In the genomic region with DNA sequence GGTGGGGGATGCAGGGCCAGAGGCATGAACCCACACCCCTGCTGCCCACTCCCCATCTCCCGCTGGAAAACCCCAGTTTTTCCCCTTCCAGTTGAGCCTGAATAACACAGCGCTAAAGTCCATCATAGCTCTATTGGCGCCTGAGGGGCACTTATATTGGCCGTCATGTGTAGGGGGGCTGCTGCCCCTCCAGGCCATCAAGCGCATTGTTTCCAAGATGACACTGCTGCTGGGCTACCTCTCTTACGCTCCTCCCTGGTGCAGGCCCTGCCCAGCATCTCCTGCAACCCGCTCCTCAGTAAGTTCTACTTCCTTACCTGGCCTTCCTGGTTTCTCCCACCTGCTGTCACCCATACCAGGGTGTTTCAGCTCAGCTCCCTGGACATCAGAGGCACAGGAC, we compare ENCODE assay signal across 1 cellular context.
TF ChIP-seq lines count a peak whose summit lies in the region.

No MANE protein-coding gene starts in this region.

TF ChIP-seq in K562, 482 proteins besides CTCF, POLR2A, EP300 and RAD21:
- TF ChIP-seq, protein P1, sequence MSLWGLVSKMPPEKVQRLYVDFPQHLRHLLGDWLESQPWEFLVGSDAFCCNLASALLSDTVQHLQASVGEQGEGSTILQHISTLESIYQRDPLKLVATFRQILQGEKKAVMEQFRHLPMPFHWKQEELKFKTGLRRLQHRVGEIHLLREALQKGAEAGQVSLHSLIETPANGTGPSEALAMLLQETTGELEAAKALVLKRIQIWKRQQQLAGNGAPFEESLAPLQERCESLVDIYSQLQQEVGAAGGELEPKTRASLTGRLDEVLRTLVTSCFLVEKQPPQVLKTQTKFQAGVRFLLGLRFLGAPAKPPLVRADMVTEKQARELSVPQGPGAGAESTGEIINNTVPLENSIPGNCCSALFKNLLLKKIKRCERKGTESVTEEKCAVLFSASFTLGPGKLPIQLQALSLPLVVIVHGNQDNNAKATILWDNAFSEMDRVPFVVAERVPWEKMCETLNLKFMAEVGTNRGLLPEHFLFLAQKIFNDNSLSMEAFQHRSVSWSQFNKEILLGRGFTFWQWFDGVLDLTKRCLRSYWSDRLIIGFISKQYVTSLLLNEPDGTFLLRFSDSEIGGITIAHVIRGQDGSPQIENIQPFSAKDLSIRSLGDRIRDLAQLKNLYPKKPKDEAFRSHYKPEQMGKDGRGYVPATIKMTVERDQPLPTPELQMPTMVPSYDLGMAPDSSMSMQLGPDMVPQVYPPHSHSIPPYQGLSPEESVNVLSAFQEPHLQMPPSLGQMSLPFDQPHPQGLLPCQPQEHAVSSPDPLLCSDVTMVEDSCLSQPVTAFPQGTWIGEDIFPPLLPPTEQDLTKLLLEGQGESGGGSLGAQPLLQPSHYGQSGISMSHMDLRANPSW (CRISPR knock-in tag; IDR thresholded peaks at IDR 0.05): no peak
- TF ChIP-seq PHF8 (IDR thresholded peaks at IDR 0.05; ENCODE audit: borderline replicate concordance, low read length) (no peak), ZNF24 (IDR thresholded peaks at IDR 0.05) (no peak), CBX5 (IDR thresholded peaks at IDR 0.05; ENCODE audit: borderline replicate concordance, low read depth) (no peak), ESRRA (IDR thresholded peaks at IDR 0.05; ENCODE audit: borderline replicate concordance, low read depth) (no peak), NR4A1 (CRISPR knock-in tag; IDR thresholded peaks at IDR 0.05) (no peak), NR4A1 (tag; IDR thresholded peaks at IDR 0.05) (no peak), CTBP1 (IDR thresholded peaks at IDR 0.05; ENCODE audit: borderline replicate concordance) (no peak), ZFPM2 (CRISPR knock-in tag; IDR thresholded peaks at IDR 0.05) (no peak), ZNF316 (IDR thresholded peaks at IDR 0.05) (no peak), ZNF77 (CRISPR knock-in tag; IDR thresholded peaks at IDR 0.05) (no peak), ZNF830 (CRISPR knock-in tag; IDR thresholded peaks at IDR 0.05) (no peak), GATA2 (CRISPR knock-in tag; IDR thresholded peaks at IDR 0.05) (no peak), SP2 (IDR thresholded peaks at IDR 0.05; ENCODE audit: extremely low read depth, low read depth, low read length, poor library complexity, severe bottlenecking) (no peak)
- TF ChIP-seq, protein P2, sequence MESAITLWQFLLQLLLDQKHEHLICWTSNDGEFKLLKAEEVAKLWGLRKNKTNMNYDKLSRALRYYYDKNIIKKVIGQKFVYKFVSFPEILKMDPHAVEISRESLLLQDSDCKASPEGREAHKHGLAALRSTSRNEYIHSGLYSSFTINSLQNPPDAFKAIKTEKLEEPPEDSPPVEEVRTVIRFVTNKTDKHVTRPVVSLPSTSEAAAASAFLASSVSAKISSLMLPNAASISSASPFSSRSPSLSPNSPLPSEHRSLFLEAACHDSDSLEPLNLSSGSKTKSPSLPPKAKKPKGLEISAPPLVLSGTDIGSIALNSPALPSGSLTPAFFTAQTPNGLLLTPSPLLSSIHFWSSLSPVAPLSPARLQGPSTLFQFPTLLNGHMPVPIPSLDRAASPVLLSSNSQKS (CRISPR knock-in tag; IDR thresholded peaks at IDR 0.05): no peak
- TF ChIP-seq, protein P3, sequence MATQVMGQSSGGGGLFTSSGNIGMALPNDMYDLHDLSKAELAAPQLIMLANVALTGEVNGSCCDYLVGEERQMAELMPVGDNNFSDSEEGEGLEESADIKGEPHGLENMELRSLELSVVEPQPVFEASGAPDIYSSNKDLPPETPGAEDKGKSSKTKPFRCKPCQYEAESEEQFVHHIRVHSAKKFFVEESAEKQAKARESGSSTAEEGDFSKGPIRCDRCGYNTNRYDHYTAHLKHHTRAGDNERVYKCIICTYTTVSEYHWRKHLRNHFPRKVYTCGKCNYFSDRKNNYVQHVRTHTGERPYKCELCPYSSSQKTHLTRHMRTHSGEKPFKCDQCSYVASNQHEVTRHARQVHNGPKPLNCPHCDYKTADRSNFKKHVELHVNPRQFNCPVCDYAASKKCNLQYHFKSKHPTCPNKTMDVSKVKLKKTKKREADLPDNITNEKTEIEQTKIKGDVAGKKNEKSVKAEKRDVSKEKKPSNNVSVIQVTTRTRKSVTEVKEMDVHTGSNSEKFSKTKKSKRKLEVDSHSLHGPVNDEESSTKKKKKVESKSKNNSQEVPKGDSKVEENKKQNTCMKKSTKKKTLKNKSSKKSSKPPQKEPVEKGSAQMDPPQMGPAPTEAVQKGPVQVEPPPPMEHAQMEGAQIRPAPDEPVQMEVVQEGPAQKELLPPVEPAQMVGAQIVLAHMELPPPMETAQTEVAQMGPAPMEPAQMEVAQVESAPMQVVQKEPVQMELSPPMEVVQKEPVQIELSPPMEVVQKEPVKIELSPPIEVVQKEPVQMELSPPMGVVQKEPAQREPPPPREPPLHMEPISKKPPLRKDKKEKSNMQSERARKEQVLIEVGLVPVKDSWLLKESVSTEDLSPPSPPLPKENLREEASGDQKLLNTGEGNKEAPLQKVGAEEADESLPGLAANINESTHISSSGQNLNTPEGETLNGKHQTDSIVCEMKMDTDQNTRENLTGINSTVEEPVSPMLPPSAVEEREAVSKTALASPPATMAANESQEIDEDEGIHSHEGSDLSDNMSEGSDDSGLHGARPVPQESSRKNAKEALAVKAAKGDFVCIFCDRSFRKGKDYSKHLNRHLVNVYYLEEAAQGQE (CRISPR knock-in tag; IDR thresholded peaks at IDR 0.05; ENCODE audit: low read depth): no peak
- TF ChIP-seq, protein P4, sequence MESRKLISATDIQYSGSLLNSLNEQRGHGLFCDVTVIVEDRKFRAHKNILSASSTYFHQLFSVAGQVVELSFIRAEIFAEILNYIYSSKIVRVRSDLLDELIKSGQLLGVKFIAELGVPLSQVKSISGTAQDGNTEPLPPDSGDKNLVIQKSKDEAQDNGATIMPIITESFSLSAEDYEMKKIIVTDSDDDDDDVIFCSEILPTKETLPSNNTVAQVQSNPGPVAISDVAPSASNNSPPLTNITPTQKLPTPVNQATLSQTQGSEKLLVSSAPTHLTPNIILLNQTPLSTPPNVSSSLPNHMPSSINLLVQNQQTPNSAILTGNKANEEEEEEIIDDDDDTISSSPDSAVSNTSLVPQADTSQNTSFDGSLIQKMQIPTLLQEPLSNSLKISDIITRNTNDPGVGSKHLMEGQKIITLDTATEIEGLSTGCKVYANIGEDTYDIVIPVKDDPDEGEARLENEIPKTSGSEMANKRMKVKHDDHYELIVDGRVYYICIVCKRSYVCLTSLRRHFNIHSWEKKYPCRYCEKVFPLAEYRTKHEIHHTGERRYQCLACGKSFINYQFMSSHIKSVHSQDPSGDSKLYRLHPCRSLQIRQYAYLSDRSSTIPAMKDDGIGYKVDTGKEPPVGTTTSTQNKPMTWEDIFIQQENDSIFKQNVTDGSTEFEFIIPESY (CRISPR knock-in tag; IDR thresholded peaks at IDR 0.05): no peak
- TF ChIP-seq, protein P5, sequence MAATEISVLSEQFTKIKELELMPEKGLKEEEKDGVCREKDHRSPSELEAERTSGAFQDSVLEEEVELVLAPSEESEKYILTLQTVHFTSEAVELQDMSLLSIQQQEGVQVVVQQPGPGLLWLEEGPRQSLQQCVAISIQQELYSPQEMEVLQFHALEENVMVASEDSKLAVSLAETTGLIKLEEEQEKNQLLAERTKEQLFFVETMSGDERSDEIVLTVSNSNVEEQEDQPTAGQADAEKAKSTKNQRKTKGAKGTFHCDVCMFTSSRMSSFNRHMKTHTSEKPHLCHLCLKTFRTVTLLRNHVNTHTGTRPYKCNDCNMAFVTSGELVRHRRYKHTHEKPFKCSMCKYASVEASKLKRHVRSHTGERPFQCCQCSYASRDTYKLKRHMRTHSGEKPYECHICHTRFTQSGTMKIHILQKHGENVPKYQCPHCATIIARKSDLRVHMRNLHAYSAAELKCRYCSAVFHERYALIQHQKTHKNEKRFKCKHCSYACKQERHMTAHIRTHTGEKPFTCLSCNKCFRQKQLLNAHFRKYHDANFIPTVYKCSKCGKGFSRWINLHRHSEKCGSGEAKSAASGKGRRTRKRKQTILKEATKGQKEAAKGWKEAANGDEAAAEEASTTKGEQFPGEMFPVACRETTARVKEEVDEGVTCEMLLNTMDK (IDR thresholded peaks at IDR 0.05; ENCODE audit: borderline replicate concordance, insufficient read depth, low read depth, low read length, poor library complexity, severe bottlenecking): no peak
